10 cellular contexts compared by ENCODE assay signal in genomic region chr6:160919713-160920112, GRCh38.
DNase-seq lines count a peak whose midpoint lies in the region; ATAC-seq and TF ChIP-seq lines count a peak whose summit lies in the region.
"Had no signal": no experiment of that assay in that cellular context is flagged by ENCODE, and none has a peak within 500 bp of the region (broad histone marks: within the 10 kb centered on the region; RNA-seq: fewer than 3 reads in every experiment).

No MANE protein-coding gene starts in this region.

- intact Hi-C loops in left colon (cut with DNase I, micrococcal nuclease) (no loop called here), Right ventricle myocardium superior (cut with DNase I) (no loop called here)

- no peak overlapping the region for H3K4me3 ChIP-seq in astrocyte of the spinal cord (ENCODE audit: low read depth, low read length)

- in situ Hi-C loops in astrocyte of the spinal cord (cut with HindIII; ENCODE audit: low sequenced_read_pairs) = no loop called here

- TF ChIP-seq CTCF in AG09319 (IDR thresholded peaks at IDR 0.05; ENCODE audit: low read depth, low read length) = no peak
- TF ChIP-seq CTCF in astrocyte of the spinal cord (IDR thresholded peaks at IDR 0.05; ENCODE audit: low read depth, low read length) = no peak

- DNase-seq in AG09319 (ENCODE audit: extremely low read depth, low read depth) = peak; percentile 69
- peak; percentile 64 for DNase-seq in HPDE6-E6E7 (ENCODE audit: extremely low spot score)
- DNase-seq in astrocyte of the spinal cord (ENCODE audit: low read depth, low spot score) = peak; percentile 87
- no peak for DNase-seq in left colon
- DNase-seq in amygdala (lab: John Stamatoyannopoulos, UW) = no peak
- no peak for DNase-seq in activated naive CD4-positive, alpha-beta T cell treated with anti-CD3 and anti-CD28 coated beads, Interleukin-2, amount 50 U/mL, for 16 hours
- DNase-seq in Right ventricle myocardium superior = no peak
- DNase-seq: COR-L47, H7 had no signal

- ATAC-seq in left colon = peak; percentile 67
- no peak for ATAC-seq in HG03521 (IDR thresholded peaks at IDR 0.05; ENCODE audit: unreplicated experiment)
- ATAC-seq in Right ventricle myocardium superior (ENCODE audit: poor library complexity) = no peak

Comparison
In these comparisons a context has a peak if more than half of its experiments do, and no peak if none do; other contexts are left out.
1. DNase-seq: peak in AG09319 (single experiment), HPDE6-E6E7 (single experiment) and astrocyte of the spinal cord (single experiment); none in left colon (0 of 2), amygdala (0 of 56), activated naive CD4-positive, alpha-beta T cell treated with anti-CD3 and anti-CD28 coated beads, Interleukin-2, amount 50 U/mL, for 16 hours (single experiment) and Right ventricle myocardium superior (single experiment).